Comparison of ENCODE assay signal across 8 cellular contexts in genomic region chr5:32710859-32711692, GRCh38. TPM values are rescaled to one million over a fixed set of nuclear protein-coding genes. Genes with fewer than 3 reads are reported as not detected.
DNase-seq lines count a peak whose midpoint lies in the region; ATAC-seq and TF ChIP-seq lines count a peak whose summit lies in the region.

TSS of gene NPR3 (plus strand) at chr5:32711321. CDS start at chr5:32711777, 456 bp downstream.

- POLR2A ChIA-PET in AG04449 (lab: Yijun Ruan, JAX) = interaction anchor here (1.0 to 1.5 kb wide), 2 partner anchors 19 to 437 kb away, joined by 3 to 4 read pairs; no protein-coding TSS in a partner anchor

- ATAC-seq in HG03342 (IDR thresholded peaks at IDR 0.05; ENCODE audit: unreplicated experiment) = no peak

- CTCF ChIA-PET in AG04449 (lab: Yijun Ruan, JAX) = interaction anchor here (1.0 to 9.3 kb wide), 10 partner anchors 19 to 712 kb away, joined by 3 to 115 read pairs (median 4); no protein-coding TSS in a partner anchor

- no peak for DNase-seq in AG04449 (ENCODE audit: low read depth, low spot score)
- DNase-seq in HT1080 (ENCODE audit: low read depth) = peak; percentile 15
- peak; percentile 30 for DNase-seq in amniotic stem cell (lab: John Stamatoyannopoulos, UW)
- peak; percentile 60 for DNase-seq in skeletal muscle cell (ENCODE audit: low read depth)
- no peak for DNase-seq in NCI-H2029 (lab: John Stamatoyannopoulos, UW)
- DNase-seq in NCI-H82 treated with DMSO at 0.1 percent for 48 hours (lab: John Stamatoyannopoulos, UW; ENCODE audit: unreplicated experiment) = no peak

- peak within 1 kb of the TSS; percentile 84 for H3K4me3 ChIP-seq in AG04449 (ENCODE audit: low read depth, low read length)
- H3K4me3 ChIP-seq in iPS-11a (ENCODE audit: low read depth, low read length) = peak within 1 kb of the TSS; percentile 35
- peak within 1 kb of the TSS; percentile 78 for H3K4me3 ChIP-seq in skeletal muscle cell (ENCODE audit: low read depth, low read length)

- no peak for TF ChIP-seq CTCF in AG04449 (IDR thresholded peaks at IDR 0.05; ENCODE audit: insufficient read depth, low read length, missing control alignments)

RNA-seq across cellular contexts. Expression of gene NPR3, which starts in this region (rescaled TPM):
- 0.29 and 0.50 TPM in 2 replicates for total RNA-seq in HT1080 (2014; rRNA removed; shearing (Covaris generic))
- 0.60 and 0.72 TPM in 2 replicates for polyA plus RNA-seq in HT1080 (2015; cell fraction: cytosol; rRNA removed)
- polyA plus RNA-seq in HT1080 (2015; cell fraction: nucleus; rRNA removed) = 0.59 and 0.82 TPM in 2 replicates

Comparison
In these comparisons a context has a peak if more than half of its experiments do, and no peak if none do; other contexts are left out.
1. Peak in DNase-seq in HT1080; RNA of the gene not detected or under 1 TPM.
2. DNase-seq: peak in amniotic stem cell (single experiment) and skeletal muscle cell (single experiment); none in AG04449 (single experiment), NCI-H2029 (single experiment) and NCI-H82 treated with DMSO at 0.1 percent for 48 hours (single experiment).
3. Peak in every context shown above with its lines, with median percentiles within 50 percentile points of each other: H3K4me3 ChIP-seq.